Comparison of ENCODE assay signal across 23 cellular contexts in the genomic region with DNA sequence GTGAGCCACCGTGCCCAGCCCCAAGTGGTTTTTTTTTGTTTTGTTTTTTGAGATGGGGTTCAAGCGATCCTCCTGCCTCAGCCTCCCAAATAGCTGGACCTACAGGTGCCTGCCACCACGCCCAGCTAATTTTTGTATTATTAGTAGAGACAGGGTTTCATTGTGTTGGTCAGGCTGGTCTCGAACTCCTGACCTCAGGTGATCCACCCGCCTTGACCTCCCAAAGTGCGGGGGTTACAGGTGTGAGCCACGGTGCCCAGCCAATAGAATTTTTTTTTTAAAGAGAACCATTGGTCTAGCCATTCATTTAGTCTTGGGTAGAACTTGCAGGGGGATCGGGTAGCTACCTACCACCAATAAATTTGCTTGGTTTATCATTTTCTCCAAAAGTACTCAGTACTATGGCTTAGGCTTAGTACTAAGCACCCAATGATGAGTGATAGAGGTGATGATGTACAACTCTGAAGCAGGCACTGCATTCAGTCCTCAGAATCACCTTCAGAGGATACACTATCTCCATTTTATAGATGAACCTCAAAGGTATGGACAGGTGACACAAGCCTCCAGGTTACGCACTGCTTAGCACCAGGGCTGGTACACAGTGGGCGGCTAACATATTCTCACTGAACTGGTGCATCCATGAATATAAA. TPM values are rescaled to one million over a fixed set of nuclear protein-coding genes. Genes with fewer than 3 reads are reported as not detected.
"Had no signal": no experiment of that assay in that cellular context is flagged by ENCODE, and none has a peak within 500 bp of the region (broad histone marks: within the 10 kb centered on the region; RNA-seq: fewer than 3 reads in every experiment).

No MANE protein-coding gene starts in this region.

- FAIRE-seq: astrocyte had no signal

- H3K4me3 ChIP-seq: cardiac muscle cell, Peyer's patch had no signal

- H3K27me3 Mint-ChIP-seq: activated CD4-positive, alpha-beta memory T cell treated with anti-CD3 and anti-CD28 coated beads for 36 hours; activated CD4-positive, alpha-beta T cell treated with anti-CD3 and anti-CD28 coated beads, Interleukin-2, amount 10 ng/mL, durations not matched to agents 7 days and 5 days; activated naive CD8-positive, alpha-beta T cell; activated T-helper 17 cell treated with anti-CD3 and anti-CD28 coated beads, Interleukin-2, amount 50 U/mL, for 72 hours; brain; T-cell had no signal

- H3K36me3 ChIP-seq: cardiac muscle cell, Peyer's patch had no signal

- H3K9me3 Mint-ChIP-seq: activated CD4-positive, alpha-beta memory T cell treated with anti-CD3 and anti-CD28 coated beads for 36 hours; activated CD4-positive, alpha-beta T cell treated with anti-CD3 and anti-CD28 coated beads, Interleukin-2, amount 10 ng/mL, durations not matched to agents 7 days and 5 days; activated naive CD4-positive, alpha-beta T cell treated with anti-CD3 and anti-CD28 coated beads for 36 hours; activated T-cell treated with anti-CD3 and anti-CD28 coated beads, Interleukin-2, amount 50 U/mL, for 4 hours; activated T-helper 17 cell treated with anti-CD3 and anti-CD28 coated beads, Interleukin-2, amount 50 U/mL, for 72 hours; brain; T-cell had no signal

- ATAC-seq: activated T-cell treated with anti-CD3 and anti-CD28 coated beads, Interleukin-2, amount 50 U/mL, for 4 hours; activated T-helper 17 cell treated with anti-CD3 and anti-CD28 coated beads, Interleukin-2, amount 50 U/mL, for 72 hours; T-cell had no signal

- H3K27ac Mint-ChIP-seq: activated CD4-positive, alpha-beta memory T cell treated with anti-CD3 and anti-CD28 coated beads for 36 hours; activated CD4-positive, alpha-beta T cell treated with anti-CD3 and anti-CD28 coated beads, Interleukin-2, amount 10 ng/mL, durations not matched to agents 7 days and 5 days; activated naive CD4-positive, alpha-beta T cell treated with anti-CD3 and anti-CD28 coated beads for 36 hours; activated naive CD8-positive, alpha-beta T cell; activated T-helper 17 cell treated with anti-CD3 and anti-CD28 coated beads, Interleukin-2, amount 50 U/mL, for 72 hours; T-cell had no signal

- H3K36me3 Mint-ChIP-seq: activated CD4-positive, alpha-beta memory T cell treated with anti-CD3 and anti-CD28 coated beads for 36 hours; activated naive CD8-positive, alpha-beta T cell; T-cell had no signal

- H3K9me3 ChIP-seq: Peyer's patch had no signal

- H3K4me1 Mint-ChIP-seq: activated T-helper 17 cell treated with anti-CD3 and anti-CD28 coated beads, Interleukin-2, amount 50 U/mL, for 72 hours had no signal

- H3K27ac ChIP-seq: cardiac muscle cell, Peyer's patch, VCaP had no signal

- DNase-seq: activated CD4-positive, alpha-beta memory T cell treated with anti-CD3 and anti-CD28 coated beads for 36 hours; activated CD4-positive, alpha-beta T cell treated with anti-CD3 and anti-CD28 coated beads, Interleukin-2, amount 10 ng/mL, durations not matched to agents 7 days and 5 days; activated CD4-positive, CD25-positive, alpha-beta regulatory T cell; activated CD8-positive, alpha-beta memory T cell treated with anti-CD3 and anti-CD28 coated beads for 24 hours; activated gamma-delta T cell; activated naive CD4-positive, alpha-beta T cell treated with anti-CD3 and anti-CD28 coated beads for 36 hours; activated T-cell treated with anti-CD3 and anti-CD28 coated beads, Interleukin-2, amount 50 U/mL, for 4 hours; amygdala; NCI-H1092 treated with DMSO at 0.1 percent for 48 hours; NCI-H1417 treated with DMSO at 0.1 percent for 48 hours; NCI-H1694; NCI-H2081; NCI-H69; Peyer's patch; T-cell; T-helper 2 cell had no signal

- H3K27me3 ChIP-seq: cardiac muscle cell, Peyer's patch had no signal

- H3K4me3 Mint-ChIP-seq: activated CD4-positive, alpha-beta memory T cell treated with anti-CD3 and anti-CD28 coated beads for 36 hours; activated CD4-positive, alpha-beta T cell treated with anti-CD3 and anti-CD28 coated beads, Interleukin-2, amount 10 ng/mL, durations not matched to agents 7 days and 5 days; activated naive CD4-positive, alpha-beta T cell treated with anti-CD3 and anti-CD28 coated beads for 36 hours; activated naive CD8-positive, alpha-beta T cell; activated T-cell treated with anti-CD3 and anti-CD28 coated beads, Interleukin-2, amount 50 U/mL, for 4 hours; activated T-helper 17 cell treated with anti-CD3 and anti-CD28 coated beads, Interleukin-2, amount 50 U/mL, for 72 hours; T-cell had no signal

- H3K4me1 ChIP-seq: Peyer's patch had no signal

RNA-seq across cellular contexts. Expression of gene C20orf203, which starts 12.9 kb away (rescaled TPM):
- total RNA-seq: activated T-cell treated with anti-CD3 and anti-CD28 coated beads, Interleukin-2, amount 50 U/mL, for 4 hours; astrocyte; M059J; Peyer's patch had no signal
